ENCODE assay signal across 15 cellular contexts in genomic region chr3:102745881-102746280, GRCh38.
DNase-seq lines count a peak whose midpoint lies in the region; ATAC-seq and TF ChIP-seq lines count a peak whose summit lies in the region.
"Had no signal": no experiment of that assay in that cellular context is flagged by ENCODE, and none has a peak within 500 bp of the region (broad histone marks: within the 10 kb centered on the region; RNA-seq: fewer than 3 reads in every experiment).

No MANE protein-coding gene starts in this region.

- H2AFZ ChIP-seq in OCI-LY7 (ENCODE audit: low read length), result no peak overlapping the region

- H3K36me3 ChIP-seq in OCI-LY7 (ENCODE audit: insufficient read depth, low read length), result no peaks in the 10 kb centered on the region
- H3K36me3 ChIP-seq: spleen, tibial artery had no signal

- no peaks in the 10 kb centered on the region for H4K20me1 ChIP-seq in OCI-LY7 (ENCODE audit: insufficient read depth, low read length)

- POLR2A ChIA-PET in OCI-LY7 (lab: Charles Lee), result no interaction called here

- H3K79me2 ChIP-seq in OCI-LY7 (ENCODE audit: insufficient read depth, low read depth, low read length), result no peaks in the 10 kb centered on the region

- H3K9me3 ChIP-seq in OCI-LY7 (ENCODE audit: low read length), result no peaks in the 10 kb centered on the region
- H3K9me3 ChIP-seq: spleen, tibial artery had no signal

- H3K9me2 ChIP-seq in OCI-LY7 (ENCODE audit: insufficient read depth, low read length), result no peaks in the 10 kb centered on the region

- TF ChIP-seq CTCF in OCI-LY7 (conservative IDR thresholded peaks at IDR 0.05; ENCODE audit: low read length), result peak; percentile 37; the same call in 1 of the 2 replicates
- TF ChIP-seq CTCF in epithelial cell of proximal tubule (conservative IDR thresholded peaks at IDR 0.05; ENCODE audit: low read depth, low read length), result peak; percentile 59
- no peak for TF ChIP-seq CTCF in GM20000 (IDR thresholded peaks at IDR 0.05; ENCODE audit: extremely low read depth, missing control alignments)

- intact Hi-C loops in OCI-LY7 (cut with micrococcal nuclease; ENCODE audit: unreplicated experiment), result no loop called here

- DNase-seq in SIG-M5 treated with dmso at 0.1 percent for 504 hours (lab: John Stamatoyannopoulos, UW; ENCODE audit: unreplicated experiment) (peak; percentile 26), SIG-M5 (lab: John Stamatoyannopoulos, UW) (no peak), OCI-LY7 (ENCODE audit: low spot score) (no peak), epithelial cell of proximal tubule (ENCODE audit: low read depth) (no peak), GM20000 (ENCODE audit: low spot score) (no peak)
- DNase-seq: activated CD8-positive, alpha-beta T cell treated with anti-CD3 and anti-CD28 coated beads, Interleukin-2, amount 10 ng/mL, durations not matched to agents 7 days and 5 days; activated naive CD4-positive, alpha-beta T cell treated with Interleukin-2 at 50 U/mL for 16 hours; foreskin melanocyte; spleen; T-helper 17 cell; tibial artery had no signal

- no peak for ATAC-seq in GM19463 (IDR thresholded peaks at IDR 0.05; ENCODE audit: unreplicated experiment)
- no peak for ATAC-seq in GM19324 (IDR thresholded peaks at IDR 0.05; ENCODE audit: low FRiP score, unreplicated experiment)
- no peak for ATAC-seq in HG02763 (IDR thresholded peaks at IDR 0.05; ENCODE audit: unreplicated experiment)
- ATAC-seq: activated CD8-positive, alpha-beta T cell treated with anti-CD3 and anti-CD28 coated beads, Interleukin-2, amount 10 ng/mL, durations not matched to agents 7 days and 5 days; natural killer cell treated with Interleukin-12 subunit alpha and Interleukin-12 subunit beta and Interleukin-15 and Interleukin-18, amount 100 ng/mL, for 72 hours; T-helper 17 cell had no signal

- no peak overlapping the region for H3K4me2 ChIP-seq in OCI-LY7 (ENCODE audit: low read length)

- BruUV-seq in OCI-LY7 (replicated peaks; lab: Mats Ljungman, UMichigan), result no TSS peak

- no peak overlapping the region for H3K27ac ChIP-seq in OCI-LY7 (ENCODE audit: low read depth, low read length, poor library complexity, severe bottlenecking)
- H3K27ac ChIP-seq: spleen, tibial artery had no signal

- H3K4me3 ChIP-seq in OCI-LY7 (ENCODE audit: low read depth, low read length, poor library complexity, severe bottlenecking) (no peak overlapping the region), epithelial cell of proximal tubule (ENCODE audit: low read depth, low read length) (no peak overlapping the region)
- H3K4me3 ChIP-seq: spleen, tibial artery had no signal

- CTCF ChIA-PET in OCI-LY7 (lab: Charles Lee; ENCODE audit: unreplicated experiment), result no interaction called here

- no peaks in the 10 kb centered on the region for H3K4me1 ChIP-seq in OCI-LY7 (ENCODE audit: insufficient read depth, low read length, poor library complexity, severe bottlenecking)
- H3K4me1 ChIP-seq: spleen, tibial artery had no signal
